Comparison of ENCODE assay signal across 8 cellular contexts in the genomic region with DNA sequence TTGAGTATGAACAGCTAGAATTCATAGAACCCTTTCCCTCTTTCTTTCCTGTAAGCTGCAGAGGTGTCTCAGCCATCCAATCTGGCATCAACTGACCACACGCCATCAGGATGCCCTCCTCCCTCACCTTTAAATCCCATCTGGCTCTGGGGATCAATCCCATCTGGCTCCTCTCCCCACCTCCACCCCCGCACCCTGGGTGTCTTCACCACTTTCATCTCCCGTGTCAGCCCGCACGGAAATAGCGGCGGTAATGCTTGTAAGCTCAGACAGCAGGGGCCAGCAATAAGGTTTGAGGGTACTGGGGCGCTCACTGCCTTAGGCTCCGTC. TPM values are rescaled to one million over a fixed set of nuclear protein-coding genes. Genes with fewer than 3 reads are reported as not detected.
DNase-seq lines count a peak whose midpoint lies in the region; ATAC-seq and TF ChIP-seq lines count a peak whose summit lies in the region.

No MANE protein-coding gene starts in this region.

- H3K9me3 Mint-ChIP-seq in T-helper 1 cell treated with Interleukin-12 subunit alpha and Interleukin-12 subunit beta and Interleukin-4 antibody, amounts not matched to agents 30 μg/mL and 1 μg/mL, for 36 hours, result no peaks in the 10 kb centered on the region
- H3K9me3 Mint-ChIP-seq in activated CD4-positive, alpha-beta memory T cell treated with anti-CD3 and anti-CD28 coated beads, Interleukin-2, amount 10 ng/mL, durations not matched to agents 7 days and 5 days, result no peaks in the 10 kb centered on the region

- no peak overlapping the region for H3K9ac ChIP-seq in smooth muscle cell (ENCODE audit: low read depth)

- ATAC-seq in HG03342 (IDR thresholded peaks at IDR 0.05; ENCODE audit: unreplicated experiment) (no peak), HG03196 (IDR thresholded peaks at IDR 0.05; ENCODE audit: unreplicated experiment) (no peak)

- peaks cover 17% of the 10 kb centered on the region for H3F3A ChIP-seq in smooth muscle cell (ENCODE audit: low read depth)

- peaks cover 56% of the 10 kb centered on the region for H3K4me1 Mint-ChIP-seq in T-helper 1 cell treated with Interleukin-12 subunit alpha and Interleukin-12 subunit beta and Interleukin-4 antibody, amounts not matched to agents 30 μg/mL and 1 μg/mL, for 36 hours (ENCODE audit: low read depth)
- H3K4me1 Mint-ChIP-seq in activated CD4-positive, alpha-beta memory T cell treated with anti-CD3 and anti-CD28 coated beads, Interleukin-2, amount 10 ng/mL, durations not matched to agents 7 days and 5 days, result peaks cover 61% of the 10 kb centered on the region

- H2AFZ ChIP-seq in smooth muscle cell (ENCODE audit: low read depth), result no peak overlapping the region

- DNase-seq in T-helper 1 cell (no peak), fibroblast of villous mesenchyme (ENCODE audit: low read depth) (no peak), smooth muscle cell (lab: John Stamatoyannopoulos, UW; ENCODE audit: unreplicated experiment) (no peak), MV-4-11 (lab: John Stamatoyannopoulos, UW) (no peak)
- no peak for DNase-seq in activated CD4-positive, alpha-beta memory T cell treated with anti-CD3 and anti-CD28 coated beads, Interleukin-2, amount 10 ng/mL, durations not matched to agents 7 days and 5 days

- no peak overlapping the region for H3K27ac ChIP-seq in smooth muscle cell (ENCODE audit: low read depth)

- H4K20me1 ChIP-seq in smooth muscle cell (ENCODE audit: low read depth), result no peaks in the 10 kb centered on the region

- no peaks in the 10 kb centered on the region for H3K27me3 Mint-ChIP-seq in T-helper 1 cell treated with Interleukin-12 subunit alpha and Interleukin-12 subunit beta and Interleukin-4 antibody, amounts not matched to agents 30 μg/mL and 1 μg/mL, for 36 hours (ENCODE audit: low read depth)
- H3K27me3 Mint-ChIP-seq in activated CD4-positive, alpha-beta memory T cell treated with anti-CD3 and anti-CD28 coated beads, Interleukin-2, amount 10 ng/mL, durations not matched to agents 7 days and 5 days, result no peaks in the 10 kb centered on the region

- CTCF ChIA-PET in activated CD4-positive, alpha-beta memory T cell treated with anti-CD3 and anti-CD28 coated beads, Interleukin-2, amount 10 ng/mL, durations not matched to agents 7 days and 5 days (lab: Charles Lee), result interaction anchor here (0.6 to 9.7 kb wide), 7 partner anchors 9 to 111 kb away, joined by 3 to 120 read pairs (median 5); a partner anchor contains a TSS

- POLR2A ChIA-PET in activated CD4-positive, alpha-beta memory T cell treated with anti-CD3 and anti-CD28 coated beads, Interleukin-2, amount 10 ng/mL, durations not matched to agents 7 days and 5 days (lab: Charles Lee), result interaction anchor here (0.6 to 15.2 kb wide), 20 partner anchors 8 to 225 kb away, joined by 3 to 425 read pairs (median 15); a partner anchor contains a TSS

- peak overlapping the region; percentile 99 for H3K4me3 Mint-ChIP-seq in T-helper 1 cell treated with Interleukin-12 subunit alpha and Interleukin-12 subunit beta and Interleukin-4 antibody, amounts not matched to agents 30 μg/mL and 1 μg/mL, for 36 hours
- peak overlapping the region; percentile 100 for H3K4me3 Mint-ChIP-seq in activated CD4-positive, alpha-beta memory T cell treated with anti-CD3 and anti-CD28 coated beads, Interleukin-2, amount 10 ng/mL, durations not matched to agents 7 days and 5 days

- no peaks in the 10 kb centered on the region for H3K36me3 ChIP-seq in smooth muscle cell (ENCODE audit: low read depth)

- no peaks in the 10 kb centered on the region for H3K79me2 ChIP-seq in smooth muscle cell (ENCODE audit: low read depth)

- peak overlapping the region; percentile 97 for H3K27ac Mint-ChIP-seq in T-helper 1 cell treated with Interleukin-12 subunit alpha and Interleukin-12 subunit beta and Interleukin-4 antibody, amounts not matched to agents 30 μg/mL and 1 μg/mL, for 36 hours
- peak overlapping the region; percentile 81 for H3K27ac Mint-ChIP-seq in activated CD4-positive, alpha-beta memory T cell treated with anti-CD3 and anti-CD28 coated beads, Interleukin-2, amount 10 ng/mL, durations not matched to agents 7 days and 5 days

- no peaks in the 10 kb centered on the region for H3K9me3 ChIP-seq in smooth muscle cell (replicated peaks; ENCODE audit: low read depth)

- no peak for TF ChIP-seq CTCF in fibroblast of villous mesenchyme (IDR thresholded peaks at IDR 0.05; ENCODE audit: insufficient read depth, low read depth, low read length)
- no peak for TF ChIP-seq CTCF in smooth muscle cell (IDR thresholded peaks at IDR 0.05; ENCODE audit: borderline replicate concordance, insufficient read depth, poor library complexity, severe bottlenecking)

- H3K4me3 ChIP-seq in fibroblast of villous mesenchyme (ENCODE audit: low read depth, low read length) (peak overlapping the region; percentile 57), smooth muscle cell (peak overlapping the region; percentile 57)

- H3K27me3 ChIP-seq in smooth muscle cell (ENCODE audit: low read depth), result peaks cover 54% of the 10 kb centered on the region

- H3K4me1 ChIP-seq in smooth muscle cell (ENCODE audit: low read depth), result peaks cover 20% of the 10 kb centered on the region

- H3K4me2 ChIP-seq in smooth muscle cell, result peak overlapping the region; percentile 92

- WGBS in smooth muscle cell (ENCODE audit: low lambda C conversion rate), result 14% methylated on average over 9 of the region's 9 CpGs

- H3K36me3 Mint-ChIP-seq in T-helper 1 cell treated with Interleukin-12 subunit alpha and Interleukin-12 subunit beta and Interleukin-4 antibody, amounts not matched to agents 30 μg/mL and 1 μg/mL, for 36 hours (ENCODE audit: low read depth), result peaks cover 57% of the 10 kb centered on the region
- peaks cover 59% of the 10 kb centered on the region for H3K36me3 Mint-ChIP-seq in activated CD4-positive, alpha-beta memory T cell treated with anti-CD3 and anti-CD28 coated beads, Interleukin-2, amount 10 ng/mL, durations not matched to agents 7 days and 5 days (ENCODE audit: low read depth)

RNA-seq across cellular contexts. Expression of a gene that starts 0.5 kb away (rescaled TPM):
- not detected for total RNA-seq in activated CD4-positive, alpha-beta memory T cell treated with anti-CD3 and anti-CD28 coated beads, Interleukin-2, amount 10 ng/mL, durations not matched to agents 7 days and 5 days
- not detected in 2 replicates for total RNA-seq in fibroblast of villous mesenchyme
- total RNA-seq in smooth muscle cell, result not detected in 2 replicates
- polyA plus RNA-seq in smooth muscle cell, result not detected in 2 replicates

RNA-seq across cellular contexts. Expression of a gene that starts 1.2 kb away (rescaled TPM):
- total RNA-seq in activated CD4-positive, alpha-beta memory T cell treated with anti-CD3 and anti-CD28 coated beads, Interleukin-2, amount 10 ng/mL, durations not matched to agents 7 days and 5 days, result 100 to 1,000 TPM; 313 to 344 TPM
- total RNA-seq in fibroblast of villous mesenchyme (6.1 and 27.6 TPM in 2 replicates), smooth muscle cell (44.0 and 53.2 TPM in 2 replicates)
- 29.4 and 86.5 TPM in 2 replicates for polyA plus RNA-seq in smooth muscle cell

RNA-seq across cellular contexts. Expression of a gene that starts 7.3 kb away (rescaled TPM):
- total RNA-seq in activated CD4-positive, alpha-beta memory T cell treated with anti-CD3 and anti-CD28 coated beads, Interleukin-2, amount 10 ng/mL, durations not matched to agents 7 days and 5 days, result 10 to 100 TPM; 41.6 to 42.3 TPM
- total RNA-seq in fibroblast of villous mesenchyme, result 22.9 and 23.2 TPM in 2 replicates
- 15.2 and 17.8 TPM in 2 replicates for total RNA-seq in smooth muscle cell
- polyA plus RNA-seq in smooth muscle cell, result 8.8 and 9.6 TPM in 2 replicates

RNA-seq across cellular contexts. Expression of a gene that starts 7.3 kb away (rescaled TPM):
- 1 to 10 TPM; 6.2 to 7.3 TPM for total RNA-seq in activated CD4-positive, alpha-beta memory T cell treated with anti-CD3 and anti-CD28 coated beads, Interleukin-2, amount 10 ng/mL, durations not matched to agents 7 days and 5 days
- total RNA-seq in fibroblast of villous mesenchyme (11.0 and 15.5 TPM in 2 replicates), smooth muscle cell (4.2 and 26.4 TPM in 2 replicates)
- polyA plus RNA-seq in smooth muscle cell, result 2.8 and 4.1 TPM in 2 replicates

RNA-seq across cellular contexts. Expression of a gene that starts 22.9 kb away (rescaled TPM):
- 100 to 1,000 TPM; 121 to 122 TPM for total RNA-seq in activated CD4-positive, alpha-beta memory T cell treated with anti-CD3 and anti-CD28 coated beads, Interleukin-2, amount 10 ng/mL, durations not matched to agents 7 days and 5 days
- total RNA-seq in fibroblast of villous mesenchyme (22.0 and 22.9 TPM in 2 replicates), smooth muscle cell (35.1 and 52.6 TPM in 2 replicates)
- polyA plus RNA-seq in smooth muscle cell, result 31.7 and 60.5 TPM in 2 replicates
